In the genomic region with DNA sequence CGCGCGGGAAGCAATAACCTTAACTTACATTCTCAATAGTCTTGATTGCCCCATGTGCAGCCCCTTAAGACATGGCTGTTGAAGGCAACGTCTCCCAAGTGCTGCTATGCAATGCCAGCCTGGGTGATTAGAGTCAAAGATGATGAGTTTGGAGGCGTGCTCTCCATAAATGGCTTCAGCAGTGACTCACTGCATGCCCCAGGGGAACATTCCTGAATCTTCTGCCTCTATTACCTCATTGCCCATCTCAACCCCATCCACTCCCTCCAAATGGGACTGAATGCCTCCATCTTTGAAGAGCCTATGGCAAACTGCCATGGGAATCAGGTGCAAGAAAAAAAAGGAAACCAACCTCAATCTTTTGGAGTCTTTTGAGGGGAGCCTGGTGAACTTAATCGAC, we compare ENCODE assay signal across 25 cellular contexts.
DNase-seq lines count a peak whose midpoint lies in the region; ATAC-seq and TF ChIP-seq lines count a peak whose summit lies in the region.
"Had no signal": no experiment of that assay in that cellular context is flagged by ENCODE, and none has a peak within 500 bp of the region (broad histone marks: within the 10 kb centered on the region; RNA-seq: fewer than 3 reads in every experiment).

No MANE protein-coding gene starts in this region.

- no peak overlapping the region for H3K27ac ChIP-seq in GM23248
- no peak overlapping the region for H3K27ac ChIP-seq in upper lobe of left lung
- H3K27ac ChIP-seq in transverse colon = no peak overlapping the region
- no peak overlapping the region for H3K27ac ChIP-seq in right cardiac atrium (ENCODE audit: low read length)
- H3K27ac ChIP-seq: hepatocyte, Peyer's patch, thyroid gland, WERI-Rb-1 had no signal

- ATAC-seq in upper lobe of left lung (ENCODE audit: low FRiP score in 2 of 2) (no peak), right cardiac atrium (no peak)
- ATAC-seq: activated naive CD4-positive, alpha-beta T cell treated with anti-CD3 and anti-CD28 coated beads, Interleukin-2, amount 50 U/mL, for 72 hours had no signal

- no peak overlapping the region for H3K9ac ChIP-seq in GM23248
- H3K9ac ChIP-seq: SK-N-SH had no signal

- TF ChIP-seq CTCF in epithelial cell of esophagus (IDR thresholded peaks at IDR 0.05; ENCODE audit: insufficient read depth, low read depth, low read length, missing control alignments) = no peak
- TF ChIP-seq CTCF in upper lobe of left lung (IDR thresholded peaks at IDR 0.05) = no peak
- no peak for TF ChIP-seq CTCF in transverse colon (IDR thresholded peaks at IDR 0.05)

- H3K27me3 ChIP-seq in GM23248 (replicated peaks; ENCODE audit: insufficient read depth) = no peaks in the 10 kb centered on the region
- H3K27me3 ChIP-seq in upper lobe of left lung = no peaks in the 10 kb centered on the region
- H3K27me3 ChIP-seq in transverse colon = no peaks in the 10 kb centered on the region
- peaks cover 3% of the 10 kb centered on the region for H3K27me3 ChIP-seq in right cardiac atrium (ENCODE audit: control insufficient read depth, insufficient read depth)
- H3K27me3 ChIP-seq: Peyer's patch, thyroid gland had no signal

- H3K36me3 ChIP-seq in GM23248 (ENCODE audit: low read depth) (no peaks in the 10 kb centered on the region), upper lobe of left lung (no peaks in the 10 kb centered on the region), transverse colon (no peaks in the 10 kb centered on the region)
- H3K36me3 ChIP-seq: Peyer's patch, thyroid gland, WERI-Rb-1 had no signal

- WGBS in GM23248 (ENCODE audit: low coverage in 1 of 2, low lambda C conversion rate in 2 of 2, missing lambda C conversion rate in 2 of 2), 2 experiments = 71% methylated on average over 6 of the region's 6 CpGs
- 76 to 86% methylated on average over 6 of the region's 6 CpGs for WGBS in upper lobe of left lung, 2 donors
- whole genome bisulfite sequencing in transverse colon (ENCODE audit: low coverage in 1 of 2), 2 donors = 88 to 90% methylated on average over 6 of the region's 6 CpGs
- WGBS in right cardiac atrium = 81% methylated on average over 6 of the region's 6 CpGs

- no peaks in the 10 kb centered on the region for H3K79me2 ChIP-seq in GM23248 (ENCODE audit: insufficient read depth)
- H3K79me2 ChIP-seq: hepatocyte had no signal

- no peaks in the 10 kb centered on the region for H3F3A ChIP-seq in GM23248 (ENCODE audit: insufficient read depth)

- no peak overlapping the region for H3K4me2 ChIP-seq in GM23248 (ENCODE audit: unreplicated experiment)
- H3K4me2 ChIP-seq: hepatocyte, SK-N-SH, smooth muscle cell had no signal

- intact Hi-C loops in transverse colon (cut with DNase I; ENCODE audit: low total_unique reads) = no loop called here
- intact Hi-C loops in right cardiac atrium (cut with DNase I) = no loop called here

- no peaks in the 10 kb centered on the region for H3K9me3 ChIP-seq in GM23248 (ENCODE audit: low read depth)
- H3K9me3 ChIP-seq in upper lobe of left lung = no peaks in the 10 kb centered on the region
- no peaks in the 10 kb centered on the region for H3K9me3 ChIP-seq in transverse colon
- H3K9me3 ChIP-seq in right cardiac atrium (ENCODE audit: control insufficient read depth, low read length) = no peaks in the 10 kb centered on the region
- H3K9me3 ChIP-seq: Peyer's patch, SK-N-SH, thyroid gland had no signal

- no peaks in the 10 kb centered on the region for H3K9me2 ChIP-seq in GM23248 (ENCODE audit: insufficient read depth)
- H3K9me2 ChIP-seq: SK-N-SH had no signal

- H3K4me3 ChIP-seq in GM23248 (no peak overlapping the region), epithelial cell of esophagus (ENCODE audit: low read length) (no peak overlapping the region), upper lobe of left lung (no peak overlapping the region), transverse colon (no peak overlapping the region), right cardiac atrium (ENCODE audit: low read length) (no peak overlapping the region)
- H3K4me3 ChIP-seq: hepatocyte, Peyer's patch, smooth muscle cell, thyroid gland had no signal

- H2AFZ ChIP-seq in GM23248 = no peak overlapping the region
- H2AFZ ChIP-seq: hepatocyte had no signal

- DNase-seq in GM23248 (peak; percentile 19), NCI-H226 (peak; percentile 68), epithelial cell of esophagus (ENCODE audit: low read depth) (peak; percentile 65), putamen (ENCODE audit: low spot score) (peak; percentile 19), upper lobe of left lung (no peak), NCI-H2029 (lab: John Stamatoyannopoulos, UW) (no peak), transverse colon (no peak), right cardiac atrium (no peak)
- DNase-seq: aorta; central memory CD4-positive, alpha-beta T cell; dermis blood vessel endothelial cell; foreskin fibroblast; H9; immature natural killer cell; KBM-7; NCI-H187; NCI-H446 treated with DMSO at 0.1 percent for 48 hours; Peyer's patch; SK-N-SH; stimulated activated CD4-positive, alpha-beta T cell treated with anti-CD3 and anti-CD28 coated beads, Interleukin-4, amount 100 ng/mL, for 4 hours; thyroid gland; WERI-Rb-1 had no signal

- TF ChIP-seq EP300 in upper lobe of left lung (IDR thresholded peaks at IDR 0.05) (no peak), transverse colon (IDR thresholded peaks at IDR 0.05; ENCODE audit: low read depth) (no peak)

- no peak for TF ChIP-seq POLR2A in upper lobe of left lung (IDR thresholded peaks at IDR 0.05)
- no peak for TF ChIP-seq POLR2A in transverse colon (IDR thresholded peaks at IDR 0.05)

- H4K20me1 ChIP-seq in GM23248 (ENCODE audit: insufficient read depth) = no peaks in the 10 kb centered on the region

- in situ Hi-C loops in GM23248 (cut with MboI) = no loop called here
- in situ Hi-C loops in transverse colon (cut with MboI; ENCODE audit: low pct_ligation_motif_present in 1 of 4, low pct_unique_long_range_greater_than_20kb in 1 of 4, low sequenced_read_pairs in 3 of 4) = no loop called here

- no peaks in the 10 kb centered on the region for H3K4me1 ChIP-seq in GM23248 (ENCODE audit: insufficient read depth)
- H3K4me1 ChIP-seq in upper lobe of left lung = no peaks in the 10 kb centered on the region
- H3K4me1 ChIP-seq in transverse colon = no peaks in the 10 kb centered on the region
- H3K4me1 ChIP-seq in right cardiac atrium (ENCODE audit: control insufficient read depth, insufficient read depth, low read length) = no peaks in the 10 kb centered on the region
- H3K4me1 ChIP-seq: Peyer's patch, thyroid gland had no signal

Comparison
In these comparisons a context has a peak if more than half of its experiments do, and no peak if none do; other contexts are left out.
1. DNase-seq: peak in GM23248 (single experiment), NCI-H226 (single experiment), epithelial cell of esophagus (single experiment) and putamen (single experiment); none in upper lobe of left lung (0 of 2), NCI-H2029 (single experiment), transverse colon (single experiment) and right cardiac atrium (0 of 3).